ENCODE assay signal across 11 cellular contexts in the genomic region with DNA sequence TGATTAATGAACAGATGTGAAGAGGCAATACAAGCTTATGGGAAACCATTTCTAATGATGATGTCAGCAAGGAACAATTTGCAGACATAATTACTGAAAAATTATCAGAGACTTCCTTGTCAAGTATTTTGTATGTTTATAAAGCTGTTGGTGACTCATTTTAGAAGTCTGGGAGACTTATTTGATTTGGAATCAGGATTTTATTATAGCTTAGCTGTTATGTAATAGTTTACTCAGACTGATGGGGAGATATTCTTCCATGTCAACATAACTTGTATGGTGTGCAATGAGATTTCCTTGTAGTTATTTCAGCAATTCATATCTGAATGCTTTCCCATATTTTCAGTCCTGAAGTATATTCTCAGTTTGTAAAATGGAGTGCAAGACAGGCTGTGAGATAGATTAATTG.
DNase-seq lines count a peak whose midpoint lies in the region; ATAC-seq and TF ChIP-seq lines count a peak whose summit lies in the region.
"Had no signal": no experiment of that assay in that cellular context is flagged by ENCODE, and none has a peak within 500 bp of the region (broad histone marks: within the 10 kb centered on the region; RNA-seq: fewer than 3 reads in every experiment).

No MANE protein-coding gene starts in this region.

- no peaks in the 10 kb centered on the region for H3K9me3 ChIP-seq in transverse colon

- H3K4me3 Mint-ChIP-seq in activated CD4-positive, alpha-beta T cell treated with anti-CD3 and anti-CD28 coated beads, Interleukin-2, amount 10 ng/mL, durations not matched to agents 24 days and 14 days: no peak overlapping the region

- peaks cover 0 to 10% (median 7%) of the 10 kb centered on the region in 4 donors for H3K4me1 ChIP-seq in transverse colon

- no peaks in the 10 kb centered on the region for H3K9me3 Mint-ChIP-seq in activated CD4-positive, alpha-beta T cell treated with anti-CD3 and anti-CD28 coated beads, Interleukin-2, amount 10 ng/mL, durations not matched to agents 24 days and 14 days

- DNase-seq in NCI-H2196 treated with DMSO at 0.1 percent for 48 hours (lab: John Stamatoyannopoulos, UW; ENCODE audit: unreplicated experiment) (peak; percentile 22), NCI-H2196 (lab: John Stamatoyannopoulos, UW; ENCODE audit: unreplicated experiment) (no peak), choroid plexus epithelial cell (ENCODE audit: low read depth) (peak; percentile 87), left lobe of liver (ENCODE audit: low spot score) (no peak), transverse colon (no peak)
- no peak for DNase-seq in activated CD4-positive, alpha-beta T cell treated with anti-CD3 and anti-CD28 coated beads, Interleukin-2, amount 10 ng/mL, durations not matched to agents 24 days and 14 days
- DNase-seq in activated T-cell treated with anti-CD3 and anti-CD28 coated beads, Interleukin-2, amount 50 U/mL, for 48 hours: no peak
- no peak for DNase-seq in activated T-cell treated with anti-CD3 and anti-CD28 coated beads, Interleukin-2, amount 50 U/mL, for 1 hour
- DNase-seq: NCI-H524, T-helper 2 cell had no signal

- peak overlapping the region; percentile 63 to 72 (median 66) for H3K27ac ChIP-seq in transverse colon
- H3K27ac ChIP-seq: 22Rv1 had no signal

- TF ChIP-seq EP300 in transverse colon (IDR thresholded peaks at IDR 0.05; ENCODE audit: low read depth): no peak

- in situ Hi-C loops in transverse colon (cut with MboI; ENCODE audit: low pct_ligation_motif_present in 1 of 4, low pct_unique_long_range_greater_than_20kb in 1 of 4, low sequenced_read_pairs in 3 of 4): no loop called here

- ATAC-seq in left lobe of liver: peak; percentile 29

- no peaks in the 10 kb centered on the region for H3K27me3 ChIP-seq in transverse colon

- no peaks in the 10 kb centered on the region for H3K27me3 Mint-ChIP-seq in activated CD4-positive, alpha-beta T cell treated with anti-CD3 and anti-CD28 coated beads, Interleukin-2, amount 10 ng/mL, durations not matched to agents 24 days and 14 days

- no peaks in the 10 kb centered on the region for H3K36me3 ChIP-seq in transverse colon

- no peak for TF ChIP-seq POLR2A in transverse colon (IDR thresholded peaks at IDR 0.05)

- H3K4me1 Mint-ChIP-seq in activated CD4-positive, alpha-beta T cell treated with anti-CD3 and anti-CD28 coated beads, Interleukin-2, amount 10 ng/mL, durations not matched to agents 24 days and 14 days: no peaks in the 10 kb centered on the region

- no peaks in the 10 kb centered on the region for H3K36me3 Mint-ChIP-seq in activated CD4-positive, alpha-beta T cell treated with anti-CD3 and anti-CD28 coated beads, Interleukin-2, amount 10 ng/mL, durations not matched to agents 24 days and 14 days (ENCODE audit: low read depth)

- H3K4me3 ChIP-seq in choroid plexus epithelial cell (ENCODE audit: low read depth, low read length) (no peak overlapping the region), transverse colon (no peak overlapping the region)

- no peak overlapping the region for H3K27ac Mint-ChIP-seq in activated CD4-positive, alpha-beta T cell treated with anti-CD3 and anti-CD28 coated beads, Interleukin-2, amount 10 ng/mL, durations not matched to agents 24 days and 14 days

- TF ChIP-seq CTCF in choroid plexus epithelial cell (conservative IDR thresholded peaks at IDR 0.05; ENCODE audit: low read depth, low read length) (no peak), transverse colon (IDR thresholded peaks at IDR 0.05) (no peak)

- intact Hi-C loops in transverse colon (cut with DNase I; ENCODE audit: low total_unique reads): no loop called here
- intact Hi-C loops in activated CD4-positive, alpha-beta T cell treated with anti-CD3 and anti-CD28 coated beads, Interleukin-2, amount 10 ng/mL, durations not matched to agents 24 days and 14 days (cut with micrococcal nuclease): no loop called here

Comparison
In these comparisons a context has a peak if more than half of its experiments do, and no peak if none do; other contexts are left out.
1. DNase-seq: peak in NCI-H2196 treated with DMSO at 0.1 percent for 48 hours (single experiment) and choroid plexus epithelial cell (single experiment); none in NCI-H2196 (single experiment), left lobe of liver (single experiment), transverse colon (single experiment), activated CD4-positive, alpha-beta T cell treated with anti-CD3 and anti-CD28 coated beads, Interleukin-2, amount 10 ng/mL, durations not matched to agents 24 days and 14 days (single experiment), activated T-cell treated with anti-CD3 and anti-CD28 coated beads, Interleukin-2, amount 50 U/mL, for 48 hours (0 of 2) and activated T-cell treated with anti-CD3 and anti-CD28 coated beads, Interleukin-2, amount 50 U/mL, for 1 hour (single experiment).